ENCODE assay signal across 22 cellular contexts in genomic region chr2:74882299-74882687, GRCh38.
"Had no signal": no experiment of that assay in that cellular context is flagged by ENCODE, and none has a peak within 500 bp of the region (broad histone marks: within the 10 kb centered on the region; RNA-seq: fewer than 3 reads in every experiment).

No MANE protein-coding gene starts in this region.

- H3K27me3 ChIP-seq: spleen, testis, tibial artery, upper lobe of left lung had no signal

- H3K27me3 Mint-ChIP-seq: effector memory CD8-positive, alpha-beta T cell; stimulated activated memory B cell treated with anti-CD40 and anti-IgM and Interleukin-4, amounts not matched to agents 10 μg/mL and 1 μg/mL and 100 μg/mL, for 72 hours had no signal

- H3K9me3 Mint-ChIP-seq: effector memory CD8-positive, alpha-beta T cell; immature natural killer cell; natural killer cell; stimulated activated memory B cell treated with anti-CD40 and anti-IgM and Interleukin-4, amounts not matched to agents 10 μg/mL and 1 μg/mL and 100 μg/mL, for 72 hours had no signal

- DNase-seq: cortex of kidney; effector memory CD8-positive, alpha-beta T cell; erythroblast; hypothalamus; immature natural killer cell; islet precursor cell; kidney glomerular epithelial cell; left ventricle myocardium superior; lower lobe of right lung; natural killer cell; right cardiac atrium; spleen; stimulated activated CD4-positive, alpha-beta T cell treated with anti-CD3 and anti-CD28 coated beads, Interleukin-4, amount 100 ng/mL, for 4 hours; stimulated activated naive CD8-positive, alpha-beta T cell treated with anti-CD3 and anti-CD28 coated beads, Interleukin-15, Interleukin-2, amounts not matched to agents 100 U/mL and 50 U/mL, for 24 hours; substantia nigra; testis; tibial artery had no signal

- H3K27ac ChIP-seq: lower lobe of right lung, parathyroid adenoma, prostate gland, skin epidermis, spleen, testis, tibial artery, upper lobe of left lung had no signal

- H3K4me3 ChIP-seq: lower lobe of right lung, prostate gland, skin epidermis, spleen, testis, tibial artery, upper lobe of left lung had no signal

- H3K36me3 Mint-ChIP-seq: immature natural killer cell, natural killer cell had no signal

- H3K36me3 ChIP-seq: prostate gland had no signal

- H3K27ac Mint-ChIP-seq: immature natural killer cell; natural killer cell; stimulated activated memory B cell treated with anti-CD40 and anti-IgM and Interleukin-4, amounts not matched to agents 10 μg/mL and 1 μg/mL and 100 μg/mL, for 72 hours had no signal

- H3K4me1 Mint-ChIP-seq: stimulated activated memory B cell treated with anti-CD40 and anti-IgM and Interleukin-4, amounts not matched to agents 10 μg/mL and 1 μg/mL and 100 μg/mL, for 72 hours had no signal

- H3K4me3 Mint-ChIP-seq: effector memory CD8-positive, alpha-beta T cell; immature natural killer cell; natural killer cell; stimulated activated memory B cell treated with anti-CD40 and anti-IgM and Interleukin-4, amounts not matched to agents 10 μg/mL and 1 μg/mL and 100 μg/mL, for 72 hours had no signal

- ATAC-seq: effector memory CD8-positive, alpha-beta T cell; left ventricle myocardium superior; lower lobe of right lung; natural killer cell; right cardiac atrium; stimulated activated memory B cell treated with anti-CD40 and anti-IgM and Interleukin-4, amounts not matched to agents 10 μg/mL and 1 μg/mL and 100 μg/mL, for 72 hours; stimulated activated naive CD8-positive, alpha-beta T cell treated with anti-CD3 and anti-CD28 coated beads, Interleukin-15, Interleukin-2, amounts not matched to agents 100 U/mL and 50 U/mL, for 24 hours had no signal

- H3K9me3 ChIP-seq: lower lobe of right lung, prostate gland, spleen, testis, tibial artery, upper lobe of left lung had no signal

- H3K4me1 ChIP-seq: lower lobe of right lung, parathyroid adenoma, prostate gland, testis, tibial artery, upper lobe of left lung had no signal
